In genomic region chr9:135288941-135289534, GRCh38 we compare ENCODE assay signal across 20 cellular contexts.
A peak's percentile ranks its signal among the peaks of the same experiment; 100 is the strongest.
DNase-seq lines count a peak whose midpoint lies in the region; ATAC-seq and TF ChIP-seq lines count a peak whose summit lies in the region.
"Had no signal": no experiment of that assay in that cellular context is flagged by ENCODE, and none has a peak within 500 bp of the region (broad histone marks: within the 10 kb centered on the region; RNA-seq: fewer than 3 reads in every experiment).

No MANE protein-coding gene starts in this region.

- no peaks in the 10 kb centered on the region for H3K36me3 Mint-ChIP-seq in effector memory CD8-positive, alpha-beta T cell (ENCODE audit: insufficient read depth)
- H3K36me3 Mint-ChIP-seq: CD14-positive monocyte had no signal

- H3K27ac ChIP-seq in HEK293 (ENCODE audit: extremely low read depth, low read depth, low read length) = no peak overlapping the region
- H3K27ac ChIP-seq in RWPE1 = no peak overlapping the region
- H3K27ac ChIP-seq: SJCRH30 had no signal

- peak; percentile 55 for ATAC-seq in left colon
- ATAC-seq in HG02763 (IDR thresholded peaks at IDR 0.05; ENCODE audit: unreplicated experiment) = no peak
- no peak for ATAC-seq in effector memory CD8-positive, alpha-beta T cell (replicated peaks)
- ATAC-seq: K562 had no signal

- intact Hi-C loops in left colon (cut with DNase I, micrococcal nuclease) = no loop called here

- no peak overlapping the region for H3K27ac Mint-ChIP-seq in effector memory CD8-positive, alpha-beta T cell
- H3K27ac Mint-ChIP-seq: CD14-positive monocyte had no signal

- peaks cover 0 to 2% of the 10 kb centered on the region in 2 donors for H3K9me3 Mint-ChIP-seq in effector memory CD8-positive, alpha-beta T cell

- DNase-seq in A172 (ENCODE audit: low spot score) = peak; percentile 58
- DNase-seq in NCI-H82 (lab: John Stamatoyannopoulos, UW) = peak; percentile 60
- no peak for DNase-seq in left colon
- no peak for DNase-seq in RWPE1 (ENCODE audit: low spot score)
- DNase-seq in AG08395 (ENCODE audit: low spot score) = no peak
- DNase-seq in effector memory CD8-positive, alpha-beta T cell = no peak
- DNase-seq: COR-L47, DMS53, MG63, NCI-H1092 treated with DMSO at 0.1 percent for 48 hours, NCI-H345, NCI-H526 treated with DMSO at 0.1 percent for 48 hours, OCI-M1, RPMI8226, SJCRH30 had no signal

- H3K4me1 Mint-ChIP-seq in effector memory CD8-positive, alpha-beta T cell (ENCODE audit: low read depth in 2 of 2) = no peaks in the 10 kb centered on the region
- H3K4me1 Mint-ChIP-seq: CD14-positive monocyte had no signal

- no peaks in the 10 kb centered on the region for H3K9me3 ChIP-seq in HEK293 (ENCODE audit: control insufficient read depth, insufficient read depth, low read depth, low read length)
- H3K9me3 ChIP-seq: HAP-1, MG63, SJCRH30 had no signal

- no peaks in the 10 kb centered on the region for H3K4me1 ChIP-seq in HEK293 (ENCODE audit: control insufficient read depth, insufficient read depth, low read length)
- H3K4me1 ChIP-seq: HAP-1 had no signal

- CTCF ChIA-PET in HEK293 (lab: Yijun Ruan, JAX) (no interaction called here), RWPE1 (lab: Yijun Ruan, JAX) (no interaction called here)

- POLR2A ChIA-PET in HEK293 (lab: Yijun Ruan, JAX) = no interaction called here
- POLR2A ChIA-PET in RWPE1 (lab: Yijun Ruan, JAX; ENCODE audit: low non-redundant PET) = no interaction called here

- no peak for TF ChIP-seq CTCF in HEK293 (tag by site-specific recombination; IDR thresholded peaks at IDR 0.05)
- TF ChIP-seq CTCF in RWPE1 (conservative IDR thresholded peaks at IDR 0.05; ENCODE audit: low read depth) = no peak

- H3K27me3 Mint-ChIP-seq in effector memory CD8-positive, alpha-beta T cell = peaks cover 28 to 41% of the 10 kb centered on the region in 2 donors

- no peak overlapping the region for H3K4me3 ChIP-seq in HEK293 (ENCODE audit: low read depth, low read length)
- H3K4me3 ChIP-seq: HAP-1, K562, MG63, SJCRH30 had no signal

- no peaks in the 10 kb centered on the region for H3K36me3 ChIP-seq in HEK293 (ENCODE audit: control insufficient read depth in 2 of 2, insufficient read depth in 1 of 2, low read length in 2 of 2)
- H3K36me3 ChIP-seq: HAP-1, MG63, SJCRH30 had no signal

- no peak overlapping the region for H3K4me3 Mint-ChIP-seq in effector memory CD8-positive, alpha-beta T cell
- H3K4me3 Mint-ChIP-seq: CD14-positive monocyte had no signal

TF ChIP-seq in HEK293, 187 proteins besides CTCF, POLR2A, EP300 and RAD21:
- peak; percentile 61; the same call in 1 of the 2 replicates for TF ChIP-seq SCRT2 (tag by site-specific recombination; IDR thresholded peaks at IDR 0.05)
- TF ChIP-seq ZNF571 (tag by site-specific recombination; IDR thresholded peaks at IDR 0.05) = no peak
- no peak for TF ChIP-seq ZNF394 (tag by site-specific recombination; IDR thresholded peaks at IDR 0.05; ENCODE audit: borderline replicate concordance)
- no peak for TF ChIP-seq GFI1B (tag by site-specific recombination; IDR thresholded peaks at IDR 0.05)
- no peak for TF ChIP-seq ZNF768 (tag by site-specific recombination; IDR thresholded peaks at IDR 0.05)
- TF ChIP-seq ZNF629 (tag by site-specific recombination; IDR thresholded peaks at IDR 0.05) = peak; percentile 24; the same call in 1 of the 2 replicates
- no peak for TF ChIP-seq ZNF37A (tag by site-specific recombination; IDR thresholded peaks at IDR 0.05)
- no peak for TF ChIP-seq ZNF473 (tag by site-specific recombination; IDR thresholded peaks at IDR 0.05)
- TF ChIP-seq ZNF112 (tag by site-specific recombination; IDR thresholded peaks at IDR 0.05) = no peak
- no peak for TF ChIP-seq KLF1 (tag by site-specific recombination; IDR thresholded peaks at IDR 0.05)

Comparison
In these comparisons a context has a peak if more than half of its experiments do, and no peak if none do; other contexts are left out.
1. DNase-seq: peak in A172 (single experiment) and NCI-H82 (single experiment); none in left colon (0 of 2), RWPE1 (single experiment), AG08395 (single experiment) and effector memory CD8-positive, alpha-beta T cell (0 of 3).